Comparison of ENCODE assay signal across 26 cellular contexts in genomic region chr14:101115652-101116051, GRCh38.
"Had no signal": no experiment of that assay in that cellular context is flagged by ENCODE, and none has a peak within 500 bp of the region (broad histone marks: within the 10 kb centered on the region; RNA-seq: fewer than 3 reads in every experiment).

No MANE protein-coding gene starts in this region.

- FAIRE-seq: endothelial cell of umbilical vein, islet of Langerhans, urothelium cell line had no signal

- H3K9me3 ChIP-seq: colonic mucosa, esophagus squamous epithelium, heart right ventricle, neutrophil, prostate gland, spleen, testis, tibial artery had no signal

- DNase-seq: colonic mucosa; effector CD8-positive, alpha-beta T cell; esophagus squamous epithelium; foreskin melanocyte; glutamatergic neuron; heart right ventricle; hippocampal formation; kidney glomerular epithelial cell; left colon; left ventricle myocardium superior; natural killer cell; right cardiac atrium; spleen; stimulated activated CD4-positive, alpha-beta T cell treated with anti-CD3 and anti-CD28 coated beads, Interleukin-4, amount 100 ng/mL, for 4 hours; stimulated activated naive CD8-positive, alpha-beta T cell treated with anti-CD3 and anti-CD28 coated beads, Interleukin-15, Interleukin-2, amounts not matched to agents 100 U/mL and 50 U/mL, for 24 hours; substantia nigra had no signal

- H3K9ac ChIP-seq: parathyroid adenoma had no signal

- H3K4me1 ChIP-seq: colonic mucosa, esophagus squamous epithelium, parathyroid adenoma, prostate gland, tibial artery had no signal

- H3K4me3 ChIP-seq: colonic mucosa, esophagus squamous epithelium, heart right ventricle, lung, prostate gland, skin epidermis, spleen, testis, tibial artery had no signal

- H3K27ac ChIP-seq: colonic mucosa, esophagus squamous epithelium, heart right ventricle, neutrophil, parathyroid adenoma, prostate gland, skin epidermis, spleen, testis, tibial artery had no signal

- H3K36me3 ChIP-seq: colonic mucosa, esophagus squamous epithelium, heart right ventricle, prostate gland, spleen, tibial artery had no signal
